ENCODE assay signal across 20 cellular contexts in the genomic region with DNA sequence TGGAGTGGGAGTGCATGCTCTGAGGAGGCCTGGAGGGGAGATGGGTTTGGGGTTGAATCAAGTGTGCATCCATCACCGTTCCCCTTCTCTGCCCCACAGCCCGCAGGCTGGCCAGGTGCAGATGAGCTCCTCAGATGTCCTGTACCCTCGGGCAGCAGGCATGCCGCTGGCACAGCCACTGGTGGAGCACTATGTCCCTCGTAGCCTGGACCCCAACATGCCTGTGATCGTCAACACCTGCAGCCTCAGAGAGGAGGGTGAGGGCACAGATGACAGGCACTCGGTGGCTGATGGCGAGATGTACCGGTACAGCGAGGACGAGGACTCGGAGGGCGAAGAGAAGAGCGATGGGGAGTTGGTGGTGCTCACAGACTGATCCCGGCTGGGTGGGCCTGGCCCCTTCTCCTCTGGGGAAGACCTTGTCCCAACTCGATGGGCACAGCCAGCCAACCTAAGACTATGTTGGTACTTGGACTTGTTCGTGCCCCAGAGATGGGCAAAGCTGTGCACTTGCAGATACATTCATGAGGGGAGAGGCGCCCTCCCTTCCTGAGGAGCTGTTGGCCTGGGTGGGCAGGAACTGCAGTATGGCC. TPM values are rescaled to one million over a fixed set of nuclear protein-coding genes. Genes with fewer than 3 reads are reported as not detected.
A peak's percentile ranks its signal among the peaks of the same experiment; 100 is the strongest.
DNase-seq lines count a peak whose midpoint lies in the region; ATAC-seq, FAIRE-seq and TF ChIP-seq lines count a peak whose summit lies in the region.
"Had no signal": no experiment of that assay in that cellular context is flagged by ENCODE, and none has a peak within 500 bp of the region (broad histone marks: within the 10 kb centered on the region; RNA-seq: fewer than 3 reads in every experiment).

No MANE protein-coding gene starts in this region.

- peaks cover 19% of the 10 kb centered on the region for H3K4me1 ChIP-seq in hepatocyte (ENCODE audit: insufficient read depth)

- H3K27ac ChIP-seq in RWPE1 (peak overlapping the region; percentile 39; the same call in 1 of the 2 replicates), hepatocyte (no peak overlapping the region), dorsolateral prefrontal cortex (peak overlapping the region in 18 of 59 donors; percentile 8 to 73 (median 36))

- no peak overlapping the region for H3K4me2 ChIP-seq in hepatocyte
- H3K4me2 ChIP-seq: PC-9 had no signal

- intact Hi-C loops in dorsolateral prefrontal cortex (cut with DNase I) = loop anchor here in 1 of 2 donors (5.0 kb wide), 2 partner anchors 54 to 129 kb away; a partner anchor contains a TSS

- no peak overlapping the region for H2AFZ ChIP-seq in hepatocyte
- H2AFZ ChIP-seq: PC-9 had no signal

- peak overlapping the region; percentile 28 for H3K27ac Mint-ChIP-seq in memory B cell
- H3K27ac Mint-ChIP-seq in stimulated activated effector memory CD8-positive, alpha-beta T cell treated with anti-CD3 and anti-CD28 coated beads, Interleukin-12 subunit alpha, Interleukin-12 subunit beta, amount 100 ng/mL, for 72 hours = peak overlapping the region; percentile 83

- no peak for ATAC-seq in memory B cell (ENCODE audit: low read depth)
- no peak for ATAC-seq in stimulated activated effector memory CD8-positive, alpha-beta T cell treated with anti-CD3 and anti-CD28 coated beads, Interleukin-12 subunit alpha, Interleukin-12 subunit beta, amount 100 ng/mL, for 72 hours

- H3K79me2 ChIP-seq in hepatocyte = no peaks in the 10 kb centered on the region

- FAIRE-seq in bronchial epithelial cell (lab: Jason Lieb, UNC) = peak; percentile 32
- FAIRE-seq: A204.1 had no signal

- H4K20me1 ChIP-seq in hepatocyte (ENCODE audit: insufficient read depth, poor library complexity, severe bottlenecking) = no peaks in the 10 kb centered on the region

- CTCF ChIA-PET in RWPE1 (lab: Yijun Ruan, JAX) = interaction anchor here (0.6 to 2.9 kb wide), 4 partner anchors 252 to 1027 kb away, joined by 3 to 13 read pairs (median 3); no protein-coding TSS in a partner anchor

- H3K27me3 ChIP-seq in bronchial epithelial cell (ENCODE audit: control insufficient read depth, insufficient read depth, low read length) = no peaks in the 10 kb centered on the region
- H3K27me3 ChIP-seq in hepatocyte = no peaks in the 10 kb centered on the region
- no peaks in the 10 kb centered on the region for H3K27me3 ChIP-seq in dorsolateral prefrontal cortex
- H3K27me3 ChIP-seq: BE2C, MG63 had no signal

- DNase-seq in RWPE1 (ENCODE audit: low spot score) (no peak), bronchial epithelial cell (ENCODE audit: low read depth) (no peak), memory B cell (ENCODE audit: low spot score in 2 of 2) (no peak), iPS-NIHi11 (ENCODE audit: low spot score) (no peak), hepatocyte (ENCODE audit: low spot score) (no peak), dorsolateral prefrontal cortex (no peak), NCI-H510A treated with DMSO at 0.1 percent for 48 hours (lab: John Stamatoyannopoulos, UW) (no peak)
- no peak for DNase-seq in stimulated activated effector memory CD8-positive, alpha-beta T cell treated with anti-CD3 and anti-CD28 coated beads, Interleukin-12 subunit alpha, Interleukin-12 subunit beta, amount 100 ng/mL, for 72 hours (ENCODE audit: low spot score in 2 of 2)
- DNase-seq: BE2C, MG63, NCI-H1048, NCI-H1417 treated with DMSO at 0.1 percent for 48 hours, NCI-H187, NCI-H2107, PC-9, RPMI8226, SIG-M5 had no signal

- peaks cover 5% of the 10 kb centered on the region for H3K27me3 Mint-ChIP-seq in memory B cell

- no peaks in the 10 kb centered on the region for H3K9me2 ChIP-seq in hepatocyte (replicated peaks; ENCODE audit: insufficient read depth)

- H3K36me3 Mint-ChIP-seq in memory B cell = no peaks in the 10 kb centered on the region
- peaks cover 7% of the 10 kb centered on the region for H3K36me3 Mint-ChIP-seq in stimulated activated effector memory CD8-positive, alpha-beta T cell treated with anti-CD3 and anti-CD28 coated beads, Interleukin-12 subunit alpha, Interleukin-12 subunit beta, amount 100 ng/mL, for 72 hours

- H3K36me3 ChIP-seq in bronchial epithelial cell (ENCODE audit: control insufficient read depth, insufficient read depth, low read length) (peaks cover 8% of the 10 kb centered on the region), hepatocyte (replicated peaks; ENCODE audit: insufficient read depth, low read depth) (no peaks in the 10 kb centered on the region)
- H3K36me3 ChIP-seq: BE2C, MG63 had no signal

- peaks cover 13% of the 10 kb centered on the region for H3K4me1 Mint-ChIP-seq in memory B cell
- peaks cover 37% of the 10 kb centered on the region for H3K4me1 Mint-ChIP-seq in stimulated activated effector memory CD8-positive, alpha-beta T cell treated with anti-CD3 and anti-CD28 coated beads, Interleukin-12 subunit alpha, Interleukin-12 subunit beta, amount 100 ng/mL, for 72 hours

- no peaks in the 10 kb centered on the region for H3K9me3 Mint-ChIP-seq in memory B cell
- H3K9me3 Mint-ChIP-seq in stimulated activated effector memory CD8-positive, alpha-beta T cell treated with anti-CD3 and anti-CD28 coated beads, Interleukin-12 subunit alpha, Interleukin-12 subunit beta, amount 100 ng/mL, for 72 hours = no peaks in the 10 kb centered on the region

- H3K9me3 ChIP-seq in hepatocyte (ENCODE audit: low read depth) = no peaks in the 10 kb centered on the region
- H3K9me3 ChIP-seq: BE2C, MG63 had no signal

- POLR2A ChIA-PET in RWPE1 (lab: Yijun Ruan, JAX; ENCODE audit: low non-redundant PET) = no interaction called here

- TF ChIP-seq CTCF in RWPE1 (conservative IDR thresholded peaks at IDR 0.05; ENCODE audit: low read depth) = no peak
- no peak for TF ChIP-seq CTCF in bronchial epithelial cell (IDR thresholded peaks at IDR 0.05; ENCODE audit: insufficient read depth, low read length, severe bottlenecking)
- TF ChIP-seq CTCF in hepatocyte (IDR thresholded peaks at IDR 0.05; ENCODE audit: poor library complexity) = no peak
- TF ChIP-seq CTCF in dorsolateral prefrontal cortex (IDR thresholded peaks at IDR 0.05 in 54 of 56, conservative IDR thresholded peaks at IDR 0.05 in 2 of 56; ENCODE audit: low read depth in 1 of 56, partially characterized antibody in 56 of 56) = no peak

- WGBS in hepatocyte (ENCODE audit: low lambda C conversion rate, missing lambda C conversion rate) = 95% methylated on average over 18 of the region's 18 CpGs

- H3K4me3 Mint-ChIP-seq in memory B cell = no peak overlapping the region
- H3K4me3 Mint-ChIP-seq in stimulated activated effector memory CD8-positive, alpha-beta T cell treated with anti-CD3 and anti-CD28 coated beads, Interleukin-12 subunit alpha, Interleukin-12 subunit beta, amount 100 ng/mL, for 72 hours = no peak overlapping the region

- H3K4me3 ChIP-seq in bronchial epithelial cell (ENCODE audit: low read depth, low read length) (no peak overlapping the region), hepatocyte (no peak overlapping the region), dorsolateral prefrontal cortex (no peak overlapping the region)
- H3K4me3 ChIP-seq: MG63, PC-9 had no signal

RNA-seq across cellular contexts. Expression of a gene that starts 26.0 kb away (rescaled TPM):
- total RNA-seq in bronchial epithelial cell (58.7 and 70.4 TPM in 2 replicates), hepatocyte (51.1 and 59.4 TPM in 2 replicates), dorsolateral prefrontal cortex (10 to 100 TPM in 30 of 120 experiments, 1 to 10 TPM in 90; 3.3 to 17.5 (median 8.5) TPM)
- 50.7 and 71.9 TPM in 2 replicates for polyA plus RNA-seq in hepatocyte

RNA-seq across cellular contexts. Expression of a gene that starts 40.3 kb away (rescaled TPM):
- 0.26 TPM in 2 replicates for total RNA-seq in bronchial epithelial cell
- total RNA-seq in hepatocyte = 15.4 and 16.2 TPM in 2 replicates
- polyA plus RNA-seq in hepatocyte = 18.4 and 39.7 TPM in 2 replicates
- total RNA-seq in dorsolateral prefrontal cortex = under 1 TPM in 3 of 120 experiments, not detected in 117; 0.32 to 0.69 (median 0.48) TPM
- total RNA-seq: H4, NCI-H460 had no signal

RNA-seq across cellular contexts. Expression of a gene that starts 52.9 kb away (rescaled TPM):
- total RNA-seq in bronchial epithelial cell (3.2 and 8.8 TPM in 2 replicates), hepatocyte (11.5 and 11.9 TPM in 2 replicates), dorsolateral prefrontal cortex (10 to 100 TPM; 13.7 to 62.1 (median 24.8) TPM)
- 22.3 and 24.6 TPM in 2 replicates for polyA plus RNA-seq in hepatocyte
